Comparison of ENCODE assay signal across 9 cellular contexts in genomic region chr6:166168616-166169548, GRCh38. TPM values are rescaled to one million over a fixed set of nuclear protein-coding genes. Genes with fewer than 3 reads are reported as not detected.
DNase-seq lines count a peak whose midpoint lies in the region; TF ChIP-seq lines count a peak whose summit lies in the region.
"Had no signal": no experiment of that assay in that cellular context is flagged by ENCODE, and none has a peak within 500 bp of the region (broad histone marks: within the 10 kb centered on the region; RNA-seq: fewer than 3 reads in every experiment).

No MANE protein-coding gene starts in this region.

- no peaks in the 10 kb centered on the region for H3K9me3 ChIP-seq in Karpas-422 (ENCODE audit: low read length)
- H3K9me3 ChIP-seq in esophagus (ENCODE audit: control insufficient read depth in 2 of 2, insufficient read depth in 1 of 2, low read depth in 1 of 2, low read length in 1 of 2): peaks cover 0 to 2% of the 10 kb centered on the region in 2 donors

- H3K27ac ChIP-seq in Karpas-422 (ENCODE audit: low read length) (peak overlapping the region; percentile 84), esophagus (ENCODE audit: low read depth in 2 of 2, low read length in 1 of 2) (no peak overlapping the region)

- H3K9ac ChIP-seq in Karpas-422 (ENCODE audit: low read length): peak overlapping the region; percentile 84

- H2AFZ ChIP-seq in Karpas-422 (ENCODE audit: low read length): peak overlapping the region; percentile 60; the same call in 1 of the 2 replicates

- 4% methylated on average over 62 to 65 of the region's 65 CpGs for WGBS in esophagus, 2 donors

- peak overlapping the region; percentile 81 for H3K4me2 ChIP-seq in Karpas-422 (ENCODE audit: low read depth, low read length, poor library complexity, severe bottlenecking)

- H3K4me3 ChIP-seq in Karpas-422 (ENCODE audit: low read length): peak overlapping the region; percentile 78
- H3K4me3 ChIP-seq in esophagus (ENCODE audit: low read depth in 1 of 2, low read length in 2 of 2): peak overlapping the region; percentile 10 to 27

- H3K36me3 Mint-ChIP-seq in progenitor cell of endocrine pancreas (ENCODE audit: insufficient read depth): no peaks in the 10 kb centered on the region

- H3K27me3 Mint-ChIP-seq in progenitor cell of endocrine pancreas: peaks cover 40% of the 10 kb centered on the region

- no peaks in the 10 kb centered on the region for H3K9me2 ChIP-seq in Karpas-422 (replicated peaks; ENCODE audit: insufficient read depth, low read length)

- peaks cover 66% of the 10 kb centered on the region for H3K4me1 ChIP-seq in Karpas-422 (ENCODE audit: low read length)
- H3K4me1 ChIP-seq in esophagus (ENCODE audit: control insufficient read depth in 2 of 2, insufficient read depth in 2 of 2, low read length in 1 of 2): peaks cover 6 to 14% of the 10 kb centered on the region in 2 donors

- DNase-seq in ELF-1 (ENCODE audit: low read depth, low spot score) (peak; percentile 39), Karpas-422 (no peak), progenitor cell of endocrine pancreas (ENCODE audit: low spot score, unreplicated experiment) (no peak), islet precursor cell (no peak), cortex of kidney (lab: John Stamatoyannopoulos, UW) (no peak), NCI-H2227 (lab: John Stamatoyannopoulos, UW; ENCODE audit: unreplicated experiment) (no peak), HT-29 (ENCODE audit: low spot score) (no peak)
- DNase-seq: activated CD4-positive, alpha-beta T cell treated with anti-CD3 and anti-CD28 coated beads, Interleukin-2, amount 50 U/mL, for 1 hour had no signal

- no peaks in the 10 kb centered on the region for H4K20me1 ChIP-seq in Karpas-422 (ENCODE audit: insufficient read depth, low read depth, low read length)

- no peaks in the 10 kb centered on the region for H3K27me3 ChIP-seq in Karpas-422 (ENCODE audit: low read length)
- peaks cover 24 to 37% of the 10 kb centered on the region in 2 donors for H3K27me3 ChIP-seq in esophagus (ENCODE audit: control insufficient read depth in 1 of 2, insufficient read depth in 2 of 2, low read length in 2 of 2)

- H3K27ac Mint-ChIP-seq in progenitor cell of endocrine pancreas: peak overlapping the region; percentile 36

- peak overlapping the region; percentile 71 for H3K4me3 Mint-ChIP-seq in progenitor cell of endocrine pancreas (ENCODE audit: low read depth)

- peaks cover 7% of the 10 kb centered on the region for H3K4me1 Mint-ChIP-seq in progenitor cell of endocrine pancreas (ENCODE audit: low read depth)

- H3K9me3 Mint-ChIP-seq in progenitor cell of endocrine pancreas (ENCODE audit: low read depth): no peaks in the 10 kb centered on the region

- TF ChIP-seq CTCF in progenitor cell of endocrine pancreas (IDR thresholded peaks at IDR 0.05; ENCODE audit: unreplicated experiment): no peak

- H3K36me3 ChIP-seq in Karpas-422 (ENCODE audit: insufficient read depth, low read length) (no peaks in the 10 kb centered on the region), esophagus (ENCODE audit: control insufficient read depth in 2 of 2, insufficient read depth in 2 of 2, low read length in 1 of 2) (no peaks in the 10 kb centered on the region)

- peaks cover 11% of the 10 kb centered on the region for H3K79me2 ChIP-seq in Karpas-422 (ENCODE audit: low read length)

RNA-seq across cellular contexts. Expression of gene TBXT, which starts 1.2 kb away (rescaled TPM):
- total RNA-seq in Karpas-422 (2014; rRNA removed; shearing (Covaris generic); ENCODE audit: low replicate concordance): 11.3 and 12.2 TPM in 2 replicates
- not detected for polyA plus RNA-seq in esophagus
- total RNA-seq in progenitor cell of endocrine pancreas: not detected in 2 replicates
- not detected in 2 replicates for total RNA-seq in HT-29 (2014; rRNA removed; shearing (Covaris generic))

Comparison
In these comparisons a context has a peak if more than half of its experiments do, and no peak if none do; other contexts are left out.
1. RNA of gene TBXT, which starts 1.2 kb away (total RNA-seq): 11.3 to 12.2 TPM in Karpas-422; not detected in progenitor cell of endocrine pancreas and not detected in HT-29; every median in the first group is over 10 times any median in the second.